1 cellular context compared by ENCODE assay signal in the genomic region with DNA sequence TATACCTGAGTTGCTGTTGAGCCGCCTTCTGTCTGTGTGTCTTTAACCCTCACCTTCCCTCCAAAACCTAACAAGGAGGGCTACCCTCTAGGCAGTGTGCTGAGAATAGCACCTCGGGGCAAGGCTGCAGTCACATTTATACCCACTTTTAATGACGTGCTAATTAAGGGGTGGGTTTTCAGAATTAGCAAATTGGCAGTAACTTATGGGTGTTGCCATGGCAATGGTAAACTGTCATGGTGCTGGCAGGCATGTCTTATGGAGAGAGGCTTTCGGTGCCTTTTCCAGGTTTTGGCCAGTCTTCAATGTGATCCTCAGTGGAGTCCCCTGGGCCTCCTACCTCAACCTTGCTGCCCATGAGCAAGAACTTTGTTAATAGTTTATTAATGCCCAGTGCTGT.
TF ChIP-seq lines count a peak whose summit lies in the region.

No MANE protein-coding gene starts in this region.

TF ChIP-seq in WTC11, 78 proteins besides CTCF, POLR2A, EP300 and RAD21 (continued from another document):
- TF ChIP-seq, protein P1, sequence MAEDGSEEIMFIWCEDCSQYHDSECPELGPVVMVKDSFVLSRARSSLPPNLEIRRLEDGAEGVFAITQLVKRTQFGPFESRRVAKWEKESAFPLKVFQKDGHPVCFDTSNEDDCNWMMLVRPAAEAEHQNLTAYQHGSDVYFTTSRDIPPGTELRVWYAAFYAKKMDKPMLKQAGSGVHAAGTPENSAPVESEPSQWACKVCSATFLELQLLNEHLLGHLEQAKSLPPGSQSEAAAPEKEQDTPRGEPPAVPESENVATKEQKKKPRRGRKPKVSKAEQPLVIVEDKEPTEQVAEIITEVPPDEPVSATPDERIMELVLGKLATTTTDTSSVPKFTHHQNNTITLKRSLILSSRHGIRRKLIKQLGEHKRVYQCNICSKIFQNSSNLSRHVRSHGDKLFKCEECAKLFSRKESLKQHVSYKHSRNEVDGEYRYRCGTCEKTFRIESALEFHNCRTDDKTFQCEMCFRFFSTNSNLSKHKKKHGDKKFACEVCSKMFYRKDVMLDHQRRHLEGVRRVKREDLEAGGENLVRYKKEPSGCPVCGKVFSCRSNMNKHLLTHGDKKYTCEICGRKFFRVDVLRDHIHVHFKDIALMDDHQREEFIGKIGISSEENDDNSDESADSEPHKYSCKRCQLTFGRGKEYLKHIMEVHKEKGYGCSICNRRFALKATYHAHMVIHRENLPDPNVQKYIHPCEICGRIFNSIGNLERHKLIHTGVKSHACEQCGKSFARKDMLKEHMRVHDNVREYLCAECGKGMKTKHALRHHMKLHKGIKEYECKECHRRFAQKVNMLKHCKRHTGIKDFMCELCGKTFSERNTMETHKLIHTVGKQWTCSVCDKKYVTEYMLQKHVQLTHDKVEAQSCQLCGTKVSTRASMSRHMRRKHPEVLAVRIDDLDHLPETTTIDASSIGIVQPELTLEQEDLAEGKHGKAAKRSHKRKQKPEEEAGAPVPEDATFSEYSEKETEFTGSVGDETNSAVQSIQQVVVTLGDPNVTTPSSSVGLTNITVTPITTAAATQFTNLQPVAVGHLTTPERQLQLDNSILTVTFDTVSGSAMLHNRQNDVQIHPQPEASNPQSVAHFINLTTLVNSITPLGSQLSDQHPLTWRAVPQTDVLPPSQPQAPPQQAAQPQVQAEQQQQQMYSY (CRISPR knock-in tag; IDR thresholded peaks at IDR 0.05): no peak
- TF ChIP-seq ELF4 (CRISPR knock-in tag; IDR thresholded peaks at IDR 0.05; ENCODE audit: low read depth) (no peak), NFYB (CRISPR knock-in tag; conservative IDR thresholded peaks at IDR 0.05; ENCODE audit: low read depth) (no peak)
- TF ChIP-seq, protein P2, sequence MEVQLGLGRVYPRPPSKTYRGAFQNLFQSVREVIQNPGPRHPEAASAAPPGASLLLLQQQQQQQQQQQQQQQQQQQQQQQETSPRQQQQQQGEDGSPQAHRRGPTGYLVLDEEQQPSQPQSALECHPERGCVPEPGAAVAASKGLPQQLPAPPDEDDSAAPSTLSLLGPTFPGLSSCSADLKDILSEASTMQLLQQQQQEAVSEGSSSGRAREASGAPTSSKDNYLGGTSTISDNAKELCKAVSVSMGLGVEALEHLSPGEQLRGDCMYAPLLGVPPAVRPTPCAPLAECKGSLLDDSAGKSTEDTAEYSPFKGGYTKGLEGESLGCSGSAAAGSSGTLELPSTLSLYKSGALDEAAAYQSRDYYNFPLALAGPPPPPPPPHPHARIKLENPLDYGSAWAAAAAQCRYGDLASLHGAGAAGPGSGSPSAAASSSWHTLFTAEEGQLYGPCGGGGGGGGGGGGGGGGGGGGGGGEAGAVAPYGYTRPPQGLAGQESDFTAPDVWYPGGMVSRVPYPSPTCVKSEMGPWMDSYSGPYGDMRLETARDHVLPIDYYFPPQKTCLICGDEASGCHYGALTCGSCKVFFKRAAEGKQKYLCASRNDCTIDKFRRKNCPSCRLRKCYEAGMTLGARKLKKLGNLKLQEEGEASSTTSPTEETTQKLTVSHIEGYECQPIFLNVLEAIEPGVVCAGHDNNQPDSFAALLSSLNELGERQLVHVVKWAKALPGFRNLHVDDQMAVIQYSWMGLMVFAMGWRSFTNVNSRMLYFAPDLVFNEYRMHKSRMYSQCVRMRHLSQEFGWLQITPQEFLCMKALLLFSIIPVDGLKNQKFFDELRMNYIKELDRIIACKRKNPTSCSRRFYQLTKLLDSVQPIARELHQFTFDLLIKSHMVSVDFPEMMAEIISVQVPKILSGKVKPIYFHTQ (CRISPR knock-in tag; IDR thresholded peaks at IDR 0.05): no peak
